ENCODE assay signal across 19 cellular contexts in the genomic region with DNA sequence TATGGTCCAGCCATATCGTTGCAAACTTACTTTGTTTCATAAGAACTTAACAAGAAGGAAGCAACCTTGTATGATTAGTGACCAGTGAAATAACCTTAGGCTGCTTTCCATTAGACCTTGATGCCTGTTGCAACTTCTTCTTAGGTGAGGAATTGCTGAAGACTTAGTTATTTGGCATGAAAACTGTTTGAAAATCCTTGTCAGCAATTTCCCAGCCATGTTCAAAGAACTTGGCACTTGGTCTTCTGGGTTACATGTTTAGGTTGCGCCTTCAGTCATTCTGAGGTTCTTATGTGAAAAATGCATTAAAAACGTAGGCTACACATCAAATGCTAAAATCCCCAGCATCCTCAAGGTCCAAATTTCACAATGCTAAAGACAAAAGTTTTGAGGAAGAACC.
DNase-seq lines count a peak whose midpoint lies in the region; ATAC-seq, FAIRE-seq and TF ChIP-seq lines count a peak whose summit lies in the region.
"Had no signal": no experiment of that assay in that cellular context is flagged by ENCODE, and none has a peak within 500 bp of the region (broad histone marks: within the 10 kb centered on the region; RNA-seq: fewer than 3 reads in every experiment).

No MANE protein-coding gene starts in this region.

- no peak overlapping the region for H2AK5ac ChIP-seq in IMR-90 (ENCODE audit: low read depth, low read length)

- no peaks in the 10 kb centered on the region for H3K9me3 ChIP-seq in A549
- H3K9me3 ChIP-seq in IMR-90 (ENCODE audit: control insufficient read depth, insufficient read depth, low read length): no peaks in the 10 kb centered on the region
- no peaks in the 10 kb centered on the region for H3K9me3 ChIP-seq in K562 (replicated peaks; ENCODE audit: control insufficient read depth, insufficient read depth, low read depth, low read length)
- H3K9me3 ChIP-seq: BLaER1 treated with 17β-estradiol and CSF1 and Interleukin-3, amounts not matched to agents 10 nM and 100 nM; Caco-2 had no signal

- no peak for TF ChIP-seq CTCF in A549 (IDR thresholded peaks at IDR 0.05)
- TF ChIP-seq CTCF in IMR-90 (conservative IDR thresholded peaks at IDR 0.05; ENCODE audit: low read depth, low read length): no peak
- TF ChIP-seq CTCF in K562 (IDR thresholded peaks at IDR 0.05 in 2 of 3, conservative IDR thresholded peaks at IDR 0.05 in 1 of 3; ENCODE audit: insufficient read depth in 2 of 3, low read depth in 1 of 3, low read length in 3 of 3): no peak

- no peak for ATAC-seq in A549
- ATAC-seq in IMR-90 (ENCODE audit: low read depth): no peak
- ATAC-seq in K562: no peak
- no peak for ATAC-seq in HG02623 (IDR thresholded peaks at IDR 0.05; ENCODE audit: unreplicated experiment)
- ATAC-seq in GM18868 (IDR thresholded peaks at IDR 0.05; ENCODE audit: unreplicated experiment): no peak
- ATAC-seq: CD8-positive, alpha-beta T cell had no signal

- TF ChIP-seq RAD21 in A549 (conservative IDR thresholded peaks at IDR 0.05 in 1 of 2, IDR thresholded peaks at IDR 0.05 in 1 of 2) (no peak), IMR-90 (IDR thresholded peaks at IDR 0.05; ENCODE audit: low read length) (no peak), K562 (CRISPR knock-in tag; conservative IDR thresholded peaks at IDR 0.05 in 1 of 2, IDR thresholded peaks at IDR 0.05 in 1 of 2) (no peak)

- no peak overlapping the region for H4K5ac ChIP-seq in IMR-90 (ENCODE audit: low read depth, low read length)

- 54% methylated on average over 3 of the region's 3 CpGs for WGBS in A549 (ENCODE audit: missing lambda C conversion rate)
- no CpG with 5 or more reads among the region's 3 CpGs for WGBS in IMR-90 (ENCODE audit: extremely low coverage in 2 of 2, insufficient read length in 1 of 2), 2 experiments
- WGBS in K562 (ENCODE audit: insufficient coverage, low coverage, missing lambda C conversion rate): 8% methylated on average over 3 of the region's 3 CpGs

- no peak overlapping the region for H3K9ac ChIP-seq in IMR-90 (ENCODE audit: low read depth, low read length)
- no peak overlapping the region for H3K9ac ChIP-seq in K562 (ENCODE audit: insufficient read depth in 1 of 2, low read depth in 2 of 2, low read length in 2 of 2)
- H3K9ac ChIP-seq: BLaER1 treated with 17β-estradiol and CSF1 and Interleukin-3, amounts not matched to agents 10 nM and 100 nM had no signal

- no peak overlapping the region for H3K14ac ChIP-seq in IMR-90 (replicated peaks; ENCODE audit: low read depth, low read length)

- DNase-seq in A549 (ENCODE audit: low read depth in 1 of 2, low spot score in 1 of 2): no peak
- no peak for DNase-seq in IMR-90
- DNase-seq in K562 (ENCODE audit: extremely low read depth in 1 of 4, low spot score in 3 of 4): no peak
- DNase-seq: 8988T; AML-193; Caco-2; Calu3; CD4-positive, alpha-beta T cell; CD8-positive, alpha-beta T cell; DMS79 treated with DMSO at 0.1 percent for 48 hours; GF-D8 had no signal

- H3K18ac ChIP-seq in IMR-90 (ENCODE audit: low read depth, low read length): no peak overlapping the region

- CTCF ChIA-PET in A549 (lab: Yijun Ruan, JAX) (no interaction called here), IMR-90 (lab: Yijun Ruan, JAX) (no interaction called here), K562 (lab: Yijun Ruan, JAX; ENCODE audit: low intra/inter-chr PET ratio) (no interaction called here)

- no peak overlapping the region for H4K8ac ChIP-seq in IMR-90 (ENCODE audit: low read depth in 2 of 2, low read length in 2 of 2)

- no peak overlapping the region for H3K4ac ChIP-seq in IMR-90 (ENCODE audit: low read depth, low read length)

- peaks cover 10% of the 10 kb centered on the region; the same call in 2 of the 3 replicates for H3K4me1 ChIP-seq in A549
- no peaks in the 10 kb centered on the region for H3K4me1 ChIP-seq in IMR-90 (ENCODE audit: control insufficient read depth, insufficient read depth, low read length)
- no peaks in the 10 kb centered on the region for H3K4me1 ChIP-seq in K562 (replicated peaks in 1 of 2; ENCODE audit: control insufficient read depth in 2 of 2, insufficient read depth in 2 of 2, low read length in 2 of 2)
- H3K4me1 ChIP-seq: BLaER1 treated with 17β-estradiol and CSF1 and Interleukin-3, amounts not matched to agents 10 nM and 100 nM had no signal

- H2BK20ac ChIP-seq in IMR-90 (ENCODE audit: low read depth, low read length): no peak overlapping the region

- H4K20me1 ChIP-seq in IMR-90 (ENCODE audit: insufficient read depth, low read length) (no peaks in the 10 kb centered on the region), K562 (replicated peaks; ENCODE audit: control insufficient read depth, insufficient read depth, low read length) (no peaks in the 10 kb centered on the region)
- H4K20me1 ChIP-seq: BLaER1 treated with 17β-estradiol and CSF1 and Interleukin-3, amounts not matched to agents 10 nM and 100 nM had no signal

- H2AK9ac ChIP-seq in IMR-90 (replicated peaks; ENCODE audit: low read depth, low read length, poor library complexity): no peak overlapping the region

- no peaks in the 10 kb centered on the region for H3K79me1 ChIP-seq in IMR-90 (ENCODE audit: low read depth in 1 of 2, low read length in 2 of 2)

- no TSS peak for BruUV-seq in IMR-90 (replicated peaks; lab: Mats Ljungman, UMichigan)
- BruUV-seq in K562 (replicated peaks; lab: Mats Ljungman, UMichigan): no TSS peak

- H3K27me3 ChIP-seq in IMR-90 (ENCODE audit: control insufficient read depth, insufficient read depth, low read length) (no peaks in the 10 kb centered on the region; the same call in 1 of the 2 replicates), K562 (ENCODE audit: control insufficient read depth in 2 of 2, insufficient read depth in 2 of 2, low read length in 2 of 2) (peaks cover 4 to 5% of the 10 kb centered on the region in 2 experiments; a peak in 2 of 5 replicates)
- H3K27me3 ChIP-seq: BLaER1 treated with 17β-estradiol and CSF1 and Interleukin-3, amounts not matched to agents 10 nM and 100 nM had no signal

- H2BK5ac ChIP-seq in IMR-90 (ENCODE audit: low read depth, low read length, poor library complexity, severe bottlenecking): no peak overlapping the region

- no peak overlapping the region for H3K56ac ChIP-seq in IMR-90 (ENCODE audit: extremely low read depth, insufficient read depth, low read length)

- H3K36me3 ChIP-seq in IMR-90 (ENCODE audit: control insufficient read depth, insufficient read depth, low read length) (no peaks in the 10 kb centered on the region), K562 (ENCODE audit: control insufficient read depth, insufficient read depth, low read length) (no peaks in the 10 kb centered on the region)
- H3K36me3 ChIP-seq: BLaER1 treated with 17β-estradiol and CSF1 and Interleukin-3, amounts not matched to agents 10 nM and 100 nM had no signal

- no peak for TF ChIP-seq POLR2A in A549 (IDR thresholded peaks at IDR 0.05; ENCODE audit: low read length)
- no peak for TF ChIP-seq POLR2A in IMR-90 (IDR thresholded peaks at IDR 0.05; ENCODE audit: low read depth, low read length)
- no peak for TF ChIP-seq POLR2A in K562 (conservative IDR thresholded peaks at IDR 0.05)

- dilution Hi-C loops in IMR-90 (cut with HindIII; ENCODE audit: low sequenced_read_pairs, unreplicated experiment): no loop called here

- H2BK15ac ChIP-seq in IMR-90 (ENCODE audit: low read depth, low read length): no peak overlapping the region

- POLR2A ChIA-PET in A549 (lab: Yijun Ruan, JAX) (no interaction called here), IMR-90 (lab: Charles Lee; ENCODE audit: unreplicated experiment) (no interaction called here), K562 (lab: Yijun Ruan, JAX) (no interaction called here)

- no peak overlapping the region for H2AFZ ChIP-seq in IMR-90 (replicated peaks; ENCODE audit: low read length, poor library complexity)
- no peak overlapping the region for H2AFZ ChIP-seq in K562 (ENCODE audit: low read depth, low read length)

- H3K4me2 ChIP-seq in A549 (no peak overlapping the region), IMR-90 (ENCODE audit: low read depth, low read length) (no peak overlapping the region), K562 (ENCODE audit: insufficient read depth, low read length) (no peak overlapping the region)
- H3K4me2 ChIP-seq: BLaER1 treated with 17β-estradiol and CSF1 and Interleukin-3, amounts not matched to agents 10 nM and 100 nM had no signal

- no peak for TF ChIP-seq EP300 in A549 (IDR thresholded peaks at IDR 0.05)
- no peak for TF ChIP-seq EP300 in K562 (IDR thresholded peaks at IDR 0.05; ENCODE audit: low read length)

- no peak overlapping the region for H2BK120ac ChIP-seq in IMR-90 (ENCODE audit: low read depth, low read length)

- no peaks in the 10 kb centered on the region for H3K9me1 ChIP-seq in IMR-90 (ENCODE audit: insufficient read depth, low read length)
- no peaks in the 10 kb centered on the region for H3K9me1 ChIP-seq in K562 (ENCODE audit: control insufficient read depth, insufficient read depth, low read length)

- H3K27ac ChIP-seq in A549 (no peak overlapping the region), IMR-90 (ENCODE audit: insufficient read depth, low read length) (no peak overlapping the region), K562 (ENCODE audit: extremely low read depth, low read depth, low read length) (no peak overlapping the region)
- H3K27ac ChIP-seq: BLaER1 treated with 17β-estradiol and CSF1 and Interleukin-3, amounts not matched to agents 10 nM and 100 nM; C4-2B had no signal

- intact Hi-C loops in IMR-90 (cut with micrococcal nuclease): no loop called here
- intact Hi-C loops in K562 (cut with micrococcal nuclease): no loop called here

- FAIRE-seq in A549 (lab: Jason Lieb, UNC) (no peak), K562 (lab: Jason Lieb, UNC) (no peak)
- FAIRE-seq: A204.1, D721Med, G401.6, GM12891 had no signal

- no peak overlapping the region for H3K23ac ChIP-seq in IMR-90 (ENCODE audit: low read depth, low read length)

- in situ Hi-C loops in IMR-90 (cut with MboI; ENCODE audit: low sequenced_read_pairs) (no loop called here), K562 (cut with MboI) (no loop called here)

- H3K79me2 ChIP-seq in K562 (ENCODE audit: control insufficient read depth, insufficient read depth, low read length): no peaks in the 10 kb centered on the region

- H4K91ac ChIP-seq in IMR-90 (ENCODE audit: insufficient read depth, low read depth, low read length): no peak overlapping the region

- H3K4me3 ChIP-seq in A549: no peak overlapping the region
- no peak overlapping the region for H3K4me3 ChIP-seq in IMR-90 (ENCODE audit: insufficient read depth, low read depth, low read length)
- no peak overlapping the region for H3K4me3 ChIP-seq in K562
- H3K4me3 ChIP-seq: BLaER1 treated with 17β-estradiol and CSF1 and Interleukin-3, amounts not matched to agents 10 nM and 100 nM had no signal

TF ChIP-seq in A549, 52 proteins besides CTCF, POLR2A, EP300 and RAD21:
- TF ChIP-seq JUNB (IDR thresholded peaks at IDR 0.05): no peak
- TF ChIP-seq MAFK (IDR thresholded peaks at IDR 0.05; ENCODE audit: partially characterized antibody): peak; percentile 57

TF ChIP-seq in IMR-90, 13 proteins besides CTCF, POLR2A, EP300 and RAD21 (continues in another document):
- TF ChIP-seq FOS (IDR thresholded peaks at IDR 0.05; ENCODE audit: low read depth, low read length): no peak
- no peak for TF ChIP-seq SMC3 (IDR thresholded peaks at IDR 0.05; ENCODE audit: low read depth, low read length)

TF ChIP-seq in K562, 482 proteins besides CTCF, POLR2A, EP300 and RAD21 (continues in another document):
- no peak for TF ChIP-seq TGIF2 (CRISPR knock-in tag; IDR thresholded peaks at IDR 0.05)
- no peak for TF ChIP-seq NR3C1 (CRISPR knock-in tag; IDR thresholded peaks at IDR 0.05)
- TF ChIP-seq NONO (IDR thresholded peaks at IDR 0.05; ENCODE audit: low read depth in 2 of 2, low read length in 1 of 2): no peak

Comparison
In these comparisons a context has a peak if more than half of its experiments do, and no peak if none do; other contexts are left out.
1. Of the 35 proteins assayed by ChIP-seq in both K562 and A549: peak only in K562: none; only in A549: MAFK; in both: none; in neither: 34.